In genomic region chr7:142711722-142712616, GRCh38 we compare ENCODE assay signal across 8 cellular contexts. TPM values are rescaled to one million over a fixed set of nuclear protein-coding genes. Genes with fewer than 3 reads are reported as not detected.
DNase-seq lines count a peak whose midpoint lies in the region; ATAC-seq and TF ChIP-seq lines count a peak whose summit lies in the region.

No MANE protein-coding gene starts in this region.

- H3K36me3 Mint-ChIP-seq in activated naive CD4-positive, alpha-beta T cell treated with anti-CD3 and anti-CD28 coated beads, Interleukin-2, amount 10 ng/mL, durations not matched to agents 7 days and 5 days: no peaks in the 10 kb centered on the region

- peak overlapping the region; percentile 91 for H3K27ac Mint-ChIP-seq in activated naive CD4-positive, alpha-beta T cell treated with anti-CD3 and anti-CD28 coated beads, Interleukin-2, amount 10 ng/mL, durations not matched to agents 7 days and 5 days

- H3K27me3 Mint-ChIP-seq in activated naive CD4-positive, alpha-beta T cell treated with anti-CD3 and anti-CD28 coated beads, Interleukin-2, amount 10 ng/mL, durations not matched to agents 7 days and 5 days: no peaks in the 10 kb centered on the region

- H3K4me3 ChIP-seq in heart right ventricle (no peak overlapping the region), kidney epithelial cell (ENCODE audit: low read depth, low read length) (no peak overlapping the region), prostate gland (no peak overlapping the region)

- H3K27me3 ChIP-seq in heart right ventricle (peaks cover 0 to 45% (median 0%) of the 10 kb centered on the region in 7 donors), kidney epithelial cell (ENCODE audit: control insufficient read depth, insufficient read depth, low read length) (no peaks in the 10 kb centered on the region), prostate gland (replicated peaks; ENCODE audit: insufficient read depth) (no peaks in the 10 kb centered on the region)

- H3K9me3 ChIP-seq in heart right ventricle (no peaks in the 10 kb centered on the region), prostate gland (no peaks in the 10 kb centered on the region)

- peaks cover 80% of the 10 kb centered on the region for H3K4me1 Mint-ChIP-seq in activated naive CD4-positive, alpha-beta T cell treated with anti-CD3 and anti-CD28 coated beads, Interleukin-2, amount 10 ng/mL, durations not matched to agents 7 days and 5 days

- TF ChIP-seq POLR2A in prostate gland (IDR thresholded peaks at IDR 0.05): no peak

- H3K9me3 Mint-ChIP-seq in activated naive CD4-positive, alpha-beta T cell treated with anti-CD3 and anti-CD28 coated beads, Interleukin-2, amount 10 ng/mL, durations not matched to agents 7 days and 5 days: no peaks in the 10 kb centered on the region

- intact Hi-C loops in heart right ventricle (cut with DNase I): loop anchor here (1.0 to 10.0 kb wide), 4 partner anchors 70 to 73 kb away; no protein-coding TSS in a partner anchor
- intact Hi-C loops in left ventricle myocardium superior (cut with micrococcal nuclease): loop anchor here (1.0 kb wide), 1 partner anchor 71 kb away; no protein-coding TSS in a partner anchor
- intact Hi-C loops in prostate gland (cut with DNase I): no loop called here

- CTCF ChIA-PET in activated naive CD4-positive, alpha-beta T cell treated with anti-CD3 and anti-CD28 coated beads, Interleukin-2, amount 10 ng/mL, durations not matched to agents 7 days and 5 days (lab: Charles Lee): interaction anchor here (0.7 to 4.3 kb wide), 5 partner anchors 42 to 100 kb away, joined by 3 to 28 read pairs (median 4); no protein-coding TSS in a partner anchor

- TF ChIP-seq CTCF in heart right ventricle (IDR thresholded peaks at IDR 0.05) (peak; percentile 13 to 70 (median 56)), kidney epithelial cell (IDR thresholded peaks at IDR 0.05; ENCODE audit: insufficient read depth, low read length, poor library complexity, severe bottlenecking) (peak; percentile 66), prostate gland (IDR thresholded peaks at IDR 0.05) (peak in 2 of 4 experiments; percentile 20 to 24)

- H3K27ac ChIP-seq in heart right ventricle: peak overlapping the region in 1 of 10 donors; percentile 57
- H3K27ac ChIP-seq in prostate gland: no peak overlapping the region

- WGBS in heart right ventricle, 2 donors: 53 to 58% methylated on average over 18 of the region's 18 CpGs
- 65% methylated on average over 18 of the region's 18 CpGs for WGBS in prostate gland

- DNase-seq in heart right ventricle (no peak), left ventricle myocardium superior (no peak), NCI-H2081 (lab: John Stamatoyannopoulos, UW) (peak; percentile 38 to 60), kidney epithelial cell (ENCODE audit: low read depth) (no peak), prostate gland (ENCODE audit: low spot score) (no peak)
- peak; percentile 42 for DNase-seq in activated naive CD4-positive, alpha-beta T cell treated with anti-CD3 and anti-CD28 coated beads, Interleukin-2, amount 10 ng/mL, durations not matched to agents 7 days and 5 days

- peak overlapping the region; percentile 78 for H3K4me3 Mint-ChIP-seq in activated naive CD4-positive, alpha-beta T cell treated with anti-CD3 and anti-CD28 coated beads, Interleukin-2, amount 10 ng/mL, durations not matched to agents 7 days and 5 days

- ATAC-seq in heart right ventricle (no peak), left ventricle myocardium superior (no peak), GM18861 (IDR thresholded peaks at IDR 0.05; ENCODE audit: unreplicated experiment) (no peak), GM19467 (IDR thresholded peaks at IDR 0.05; ENCODE audit: unreplicated experiment) (no peak)

- H3K4me1 ChIP-seq in heart right ventricle (no peaks in the 10 kb centered on the region), prostate gland (replicated peaks) (no peaks in the 10 kb centered on the region)

- H3K36me3 ChIP-seq in heart right ventricle: no peaks in the 10 kb centered on the region
- H3K36me3 ChIP-seq in kidney epithelial cell (ENCODE audit: control insufficient read depth, insufficient read depth, low read length): no peaks in the 10 kb centered on the region
- H3K36me3 ChIP-seq in prostate gland: no peaks in the 10 kb centered on the region

RNA-seq across cellular contexts. Expression of gene PRSS1, which starts 37.3 kb away (rescaled TPM):
- 1 to 10 TPM in 7 of 10 donors, not detected in 3; 3.0 to 4.3 (median 3.8) TPM for total RNA-seq in heart right ventricle
- polyA plus RNA-seq in heart right ventricle: under 1 TPM in 1 of 2 donors, not detected in 1; 0.75 TPM
- total RNA-seq in left ventricle myocardium superior: not detected
- total RNA-seq in kidney epithelial cell: 1.5 and 2.1 TPM in 2 replicates
- total RNA-seq in prostate gland: not detected

RNA-seq across cellular contexts. Expression of gene PRSS2, which starts 58.8 kb away (rescaled TPM):
- total RNA-seq in heart right ventricle: 1 to 10 TPM in 7 of 10 donors, not detected in 3; 5.8 to 8.2 (median 6.6) TPM
- under 1 TPM in 1 of 2 donors, not detected in 1; 0.93 TPM for polyA plus RNA-seq in heart right ventricle
- not detected for total RNA-seq in left ventricle myocardium superior
- not detected in 2 replicates for total RNA-seq in kidney epithelial cell
- not detected for total RNA-seq in prostate gland

Comparison
In these comparisons a context has a peak if more than half of its experiments do, and no peak if none do; other contexts are left out.
1. DNase-seq: peak in NCI-H2081 (2 of 2) and activated naive CD4-positive, alpha-beta T cell treated with anti-CD3 and anti-CD28 coated beads, Interleukin-2, amount 10 ng/mL, durations not matched to agents 7 days and 5 days (single experiment); none in heart right ventricle (0 of 2), left ventricle myocardium superior (single experiment), kidney epithelial cell (single experiment) and prostate gland (single experiment).